21 cellular contexts compared by ENCODE assay signal in the genomic region with DNA sequence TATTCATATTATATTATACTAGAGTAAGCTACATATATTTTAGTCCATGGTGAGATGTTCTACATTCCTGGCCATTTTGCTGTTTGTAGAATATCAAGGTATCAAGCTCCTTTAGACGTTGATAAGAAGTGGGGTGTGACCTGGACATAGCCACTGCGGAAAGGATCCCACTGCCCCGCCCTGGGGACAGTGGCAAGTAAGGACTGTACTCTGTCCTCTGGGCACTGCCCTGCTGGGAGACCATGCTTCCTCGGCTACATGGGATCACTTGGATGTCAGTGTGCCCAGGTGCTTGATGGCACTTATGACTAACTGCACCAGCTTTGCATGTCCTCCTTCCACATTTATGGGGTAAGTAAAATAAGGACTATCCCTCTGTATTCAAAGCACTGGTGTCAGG. TPM values are rescaled to one million over a fixed set of nuclear protein-coding genes. Genes with fewer than 3 reads are reported as not detected.
DNase-seq lines count a peak whose midpoint lies in the region; ATAC-seq, FAIRE-seq and TF ChIP-seq lines count a peak whose summit lies in the region.
"Had no signal": no experiment of that assay in that cellular context is flagged by ENCODE, and none has a peak within 500 bp of the region (broad histone marks: within the 10 kb centered on the region; RNA-seq: fewer than 3 reads in every experiment).

No MANE protein-coding gene starts in this region.

- H3K27me3 ChIP-seq in AG04450 (ENCODE audit: control insufficient read depth, insufficient read depth, low read length) (peaks cover 4% of the 10 kb centered on the region), colonic mucosa (no peaks in the 10 kb centered on the region)
- H3K27me3 ChIP-seq: BLaER1 treated with 17β-estradiol and CSF1 and Interleukin-3, amounts not matched to agents 10 nM and 100 nM had no signal

- H3K9ac ChIP-seq in colonic mucosa (ENCODE audit: low read depth in 2 of 2, low read length in 2 of 2), result no peak overlapping the region
- H3K9ac ChIP-seq: BLaER1 treated with 17β-estradiol and CSF1 and Interleukin-3, amounts not matched to agents 10 nM and 100 nM had no signal

- H3K4me3 ChIP-seq in AG04450 (ENCODE audit: low read depth, low read length) (no peak overlapping the region), colonic mucosa (no peak overlapping the region), mucosa of descending colon (no peak overlapping the region)
- H3K4me3 ChIP-seq: BLaER1 treated with 17β-estradiol and CSF1 and Interleukin-3, amounts not matched to agents 10 nM and 100 nM; GM12878 had no signal

- CTCF ChIA-PET in AG04450 (lab: Charles Lee), result interaction anchor here (1.2 kb wide), 1 partner anchor 24 kb away, joined by 3 read pairs; no protein-coding TSS in a partner anchor

- peaks cover 11% of the 10 kb centered on the region for H3K4me1 ChIP-seq in colonic mucosa
- peaks cover 20% of the 10 kb centered on the region for H3K4me1 ChIP-seq in mucosa of descending colon (ENCODE audit: low read depth)

- POLR2A ChIA-PET in AG04450 (lab: Yijun Ruan, JAX), result interaction anchor here (1.5 kb wide), 1 partner anchor 35 kb away, joined by 3 read pairs; no protein-coding TSS in a partner anchor

- DNase-seq in AG04450 (ENCODE audit: low read depth, low spot score) (no peak), colonic mucosa (peak; percentile 77), mucosa of descending colon (peak; percentile 67 to 77 (median 77)), HTR-8/SVneo (ENCODE audit: insufficient read length, low spot score) (no peak), NCI-H1694 (lab: John Stamatoyannopoulos, UW) (no peak), D721Med (ENCODE audit: insufficient read length, low spot score) (no peak)
- DNase-seq: CD4-positive, alpha-beta T cell; DMS79; Karpas-422; NCI-H1105; NCI-H146; NCI-H2029; NCI-H446 treated with DMSO at 0.1 percent for 48 hours; NCI-H526 treated with DMSO at 0.1 percent for 48 hours; T-cell had no signal

- no peak for FAIRE-seq in HTR-8/SVneo (lab: Jason Lieb, UNC)
- no peak for FAIRE-seq in D721Med (lab: Jason Lieb, UNC)
- FAIRE-seq: GM12878, GM19239 had no signal

- intact Hi-C loops in colonic mucosa (cut with DNase I), result loop anchor here (10.0 kb wide), 1 partner anchor 269 kb away; the partner anchor contains the start of gene SIPA1L2
- intact Hi-C loops in mucosa of descending colon (cut with DNase I, micrococcal nuclease), result no loop called here

- peak; percentile 11 for ATAC-seq in HG02885 (IDR thresholded peaks at IDR 0.05; ENCODE audit: poor library complexity, unreplicated experiment)
- ATAC-seq in mucosa of descending colon, result peak; percentile 76
- ATAC-seq in GM18502 (IDR thresholded peaks at IDR 0.05; ENCODE audit: poor library complexity, unreplicated experiment), result no peak
- ATAC-seq: T-cell had no signal

- no peaks in the 10 kb centered on the region for H3K36me3 ChIP-seq in colonic mucosa
- no peaks in the 10 kb centered on the region for H3K36me3 ChIP-seq in mucosa of descending colon (ENCODE audit: low read depth)
- H3K36me3 ChIP-seq: BLaER1 treated with 17β-estradiol and CSF1 and Interleukin-3, amounts not matched to agents 10 nM and 100 nM had no signal

- H3K9me3 ChIP-seq in AG04450 (ENCODE audit: control insufficient read depth, insufficient read depth, low read length), result peaks cover 3% of the 10 kb centered on the region; the same call in 1 of the 2 replicates
- no peaks in the 10 kb centered on the region for H3K9me3 ChIP-seq in colonic mucosa
- H3K9me3 ChIP-seq in mucosa of descending colon, result no peaks in the 10 kb centered on the region

- no peak for TF ChIP-seq CTCF in AG04450 (IDR thresholded peaks at IDR 0.05; ENCODE audit: low read depth, low read length)
- TF ChIP-seq CTCF in colonic mucosa (IDR thresholded peaks at IDR 0.05), result no peak
- TF ChIP-seq CTCF in mucosa of descending colon (IDR thresholded peaks at IDR 0.05), result no peak
- TF ChIP-seq CTCF in D721Med (IDR thresholded peaks at IDR 0.05; ENCODE audit: insufficient read depth, missing control alignments), result no peak

- peak overlapping the region; percentile 11 for H3K27ac ChIP-seq in AG04450 (ENCODE audit: low read depth, low read length)
- H3K27ac ChIP-seq in colonic mucosa, result peak overlapping the region; percentile 64
- H3K27ac ChIP-seq: BLaER1 treated with 17β-estradiol and CSF1 and Interleukin-3, amounts not matched to agents 10 nM and 100 nM; RWPE1 had no signal

RNA-seq across cellular contexts. Expression of gene NTPCR, which starts 46.3 kb away (rescaled TPM):
- 46.2 and 59.0 TPM in 2 replicates for polyA plus RNA-seq in AG04450 (2011; rRNA removed)
- 20.9 and 22.4 TPM in 2 replicates for polyA minus RNA-seq in AG04450 (2011; rRNA and poly(A)+ RNA removed)
- total RNA-seq in colonic mucosa (10 to 100 TPM; 57.0 to 64.8 TPM), mucosa of descending colon (10 to 100 TPM; 36.5 to 49.9 (median 46.4) TPM)

Comparison
In these comparisons a context has a peak if more than half of its experiments do, and no peak if none do; other contexts are left out.
1. DNase-seq: peak in colonic mucosa (single experiment) and mucosa of descending colon (3 of 3); none in AG04450 (single experiment), HTR-8/SVneo (single experiment), NCI-H1694 (single experiment) and D721Med (single experiment).